ENCODE assay signal across 18 cellular contexts in genomic region chr6:23654745-23655144, GRCh38.
"Had no signal": no experiment of that assay in that cellular context is flagged by ENCODE, and none has a peak within 500 bp of the region (broad histone marks: within the 10 kb centered on the region; RNA-seq: fewer than 3 reads in every experiment).

No MANE protein-coding gene starts in this region.

- H3K9me3 ChIP-seq: body of pancreas, prostate gland, tibial artery, uterus had no signal

- H3K4me3 ChIP-seq: body of pancreas, prostate gland, tibial artery, uterus had no signal

- H3K27ac ChIP-seq: body of pancreas, prostate gland, tibial artery, uterus had no signal

- H3K36me3 ChIP-seq: prostate gland, tibial artery, uterus had no signal

- DNase-seq: activated B cell treated with CpG ODN at 0.5 μM for 24 hours; activated CD4-positive, alpha-beta T cell treated with anti-CD3 and anti-CD28 coated beads for 48 hours; activated CD8-positive, alpha-beta memory T cell treated with anti-CD3 and anti-CD28 coated beads, Interleukin-2, amount 50 U/mL, for 48 hours; activated CD8-positive, alpha-beta T cell treated with anti-CD3 and anti-CD28 coated beads, Interleukin-2, amount 10 ng/mL, durations not matched to agents 7 days and 5 days; activated naive CD8-positive, alpha-beta T cell treated with anti-CD3 and anti-CD28 coated beads for 36 hours; amygdala; effector memory CD4-positive, alpha-beta T cell; head of caudate nucleus; mammary epithelial cell; naive thymus-derived CD8-positive, alpha-beta T cell; nucleus accumbens; stimulated activated CD4-positive, alpha-beta T cell treated with anti-CD3 and anti-CD28 coated beads, Interleukin-1b, Interleukin-23, amount 100 ng/mL, for 48 hours; SW 1271; tibial artery; uterus had no signal

- H3K4me1 ChIP-seq: body of pancreas, tibial artery, uterus had no signal

- FAIRE-seq: frontal cortex had no signal

- H3K27me3 ChIP-seq: body of pancreas, tibial artery, uterus had no signal
